In the genomic region with DNA sequence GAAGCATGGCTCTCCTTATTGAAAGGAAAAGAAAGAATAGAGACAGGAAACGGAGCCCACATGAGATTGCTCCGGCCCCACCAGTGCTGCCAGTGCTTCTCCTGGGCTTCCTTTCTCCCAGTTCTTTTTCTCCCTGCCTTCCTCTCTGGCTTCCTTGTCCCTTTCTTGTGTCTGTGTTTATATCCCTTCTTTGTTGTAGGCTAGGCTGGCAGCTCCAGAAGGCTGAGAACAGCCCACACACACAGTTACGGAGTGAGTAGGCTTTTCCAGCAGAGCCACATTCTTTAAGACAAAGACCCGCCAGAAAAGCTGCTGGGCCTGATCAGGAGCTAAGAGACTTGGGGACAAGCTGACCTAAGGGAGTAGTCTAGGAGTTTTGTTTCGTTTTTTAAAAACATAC, we compare ENCODE assay signal across 13 cellular contexts. TPM values are rescaled to one million over a fixed set of nuclear protein-coding genes. Genes with fewer than 3 reads are reported as not detected.
A peak's percentile ranks its signal among the peaks of the same experiment; 100 is the strongest.
DNase-seq lines count a peak whose midpoint lies in the region; ATAC-seq, FAIRE-seq and TF ChIP-seq lines count a peak whose summit lies in the region.
"Had no signal": no experiment of that assay in that cellular context is flagged by ENCODE, and none has a peak within 500 bp of the region (broad histone marks: within the 10 kb centered on the region; RNA-seq: fewer than 3 reads in every experiment).

No MANE protein-coding gene starts in this region.

- H3K4me1 ChIP-seq in HUES48 (ENCODE audit: control insufficient read depth, insufficient read depth, low read length) (peaks cover 41% of the 10 kb centered on the region), H1 (replicated peaks in 1 of 4; ENCODE audit: control insufficient read depth in 3 of 4, insufficient read depth in 4 of 4, low read length in 3 of 4) (peaks cover 0 to 21% (median 14%) of the 10 kb centered on the region in 4 experiments; a peak in 6 of 7 replicates), kidney (ENCODE audit: control insufficient read depth in 1 of 2, insufficient read depth in 1 of 2, low read depth in 1 of 2, low read length in 2 of 2) (peaks cover 5 to 8% of the 10 kb centered on the region in 2 donors), smooth muscle cell (ENCODE audit: low read depth) (peaks cover 34% of the 10 kb centered on the region)
- H3K4me1 ChIP-seq: HAP-1, Peyer's patch had no signal

- H3K79me2 ChIP-seq in H1 (ENCODE audit: control insufficient read depth in 1 of 2, insufficient read depth in 2 of 2, low read length in 2 of 2) (peaks cover 0 to 20% of the 10 kb centered on the region in 2 experiments; a peak in 2 of 4 replicates), smooth muscle cell (ENCODE audit: low read depth) (no peaks in the 10 kb centered on the region)

- H2AK5ac ChIP-seq in H1 (ENCODE audit: low read depth, low read length), result no peak overlapping the region

- no peak overlapping the region for H2BK15ac ChIP-seq in H1 (ENCODE audit: low read length)

- no peak overlapping the region for H2AFZ ChIP-seq in H1 (ENCODE audit: low read length)
- peak overlapping the region; percentile 29 for H2AFZ ChIP-seq in smooth muscle cell (ENCODE audit: low read depth)

- H3K4ac ChIP-seq in H1 (replicated peaks; ENCODE audit: insufficient read length, low read depth, low read length), result no peak overlapping the region

- H3K27ac ChIP-seq in HUES48 (ENCODE audit: low read depth, low read length), result peak overlapping the region; percentile 99
- peak overlapping the region; percentile 55 for H3K27ac ChIP-seq in H1 (ENCODE audit: low read depth, low read length)
- H3K27ac ChIP-seq in kidney (ENCODE audit: low read depth in 2 of 2, low read length in 2 of 2), result peak overlapping the region; percentile 26 to 44
- H3K27ac ChIP-seq in smooth muscle cell (ENCODE audit: low read depth), result peak overlapping the region; percentile 90

- H2BK20ac ChIP-seq in H1 (ENCODE audit: low read length), result no peak overlapping the region

- intact Hi-C loops in kidney (cut with DNase I), result no loop called here

- H3K4me3 Mint-ChIP-seq in activated naive CD4-positive, alpha-beta T cell treated with anti-CD3 and anti-CD28 coated beads, Interleukin-2, amount 10 ng/mL, durations not matched to agents 7 days and 5 days, result no peak overlapping the region
- H3K4me3 Mint-ChIP-seq: CD4-positive, CD25-positive, alpha-beta regulatory T cell had no signal

- TF ChIP-seq POLR2A in H1 (IDR thresholded peaks at IDR 0.05; ENCODE audit: control extremely low read depth in 1 of 2, low read depth in 2 of 2, low read length in 2 of 2), result peak in 1 of 2 experiments; percentile 73; a peak in 2 of 3 replicates

- peak overlapping the region; percentile 14 to 44; a peak in 3 of 4 replicates for H3K4me2 ChIP-seq in H1 (ENCODE audit: insufficient read depth in 1 of 2, low read depth in 2 of 2, low read length in 2 of 2)
- peak overlapping the region; percentile 73 for H3K4me2 ChIP-seq in smooth muscle cell

- H3K79me1 ChIP-seq in H1 (ENCODE audit: low read depth, low read length), result no peaks in the 10 kb centered on the region

- H4K8ac ChIP-seq in H1 (ENCODE audit: extremely low read depth, insufficient read depth, low read length), result no peak overlapping the region

- no peaks in the 10 kb centered on the region for H3K23me2 ChIP-seq in H1 (ENCODE audit: low read depth, low read length)

- H4K20me1 ChIP-seq in H1 (replicated peaks in 1 of 2; ENCODE audit: control insufficient read depth in 1 of 2, insufficient read depth in 2 of 2, low read length in 2 of 2), result no peaks in the 10 kb centered on the region
- H4K20me1 ChIP-seq in smooth muscle cell (ENCODE audit: low read depth), result no peaks in the 10 kb centered on the region

- no peak for ATAC-seq in GM18909 (IDR thresholded peaks at IDR 0.05; ENCODE audit: poor library complexity, unreplicated experiment)
- ATAC-seq in GM19035 (IDR thresholded peaks at IDR 0.05; ENCODE audit: unreplicated experiment), result no peak

- peak overlapping the region; percentile 35 for H4K5ac ChIP-seq in H1 (ENCODE audit: insufficient read length, low read depth, low read length)

- H3K9ac ChIP-seq in HUES48 (ENCODE audit: low read depth, low read length), result peak overlapping the region; percentile 64
- H3K9ac ChIP-seq in H1 (replicated peaks in 1 of 4; ENCODE audit: extremely low read depth in 1 of 4, low read depth in 3 of 4, low read length in 3 of 4), result peak overlapping the region in 2 of 4 experiments; percentile 20 to 48; a peak in 3 of 7 replicates
- no peak overlapping the region for H3K9ac ChIP-seq in kidney (ENCODE audit: low read length in 2 of 2)
- peak overlapping the region; percentile 71 for H3K9ac ChIP-seq in smooth muscle cell (ENCODE audit: low read depth)

- TF ChIP-seq RAD21 in H1 (IDR thresholded peaks at IDR 0.05 in 1 of 2, conservative IDR thresholded peaks at IDR 0.05 in 1 of 2; ENCODE audit: low read depth in 2 of 2, low read length in 2 of 2), result no peak

- no peak overlapping the region for H2BK120ac ChIP-seq in H1 (replicated peaks; ENCODE audit: low read depth, low read length)

- DNase-seq in H1 (ENCODE audit: low read depth in 1 of 2, low spot score in 2 of 2) (peak in 1 of 2 experiments; percentile 59), kidney (no peak), smooth muscle cell (lab: John Stamatoyannopoulos, UW; ENCODE audit: unreplicated experiment) (no peak), SK-N-DZ (ENCODE audit: low spot score) (no peak)
- DNase-seq in activated naive CD4-positive, alpha-beta T cell treated with anti-CD3 and anti-CD28 coated beads, Interleukin-2, amount 10 ng/mL, durations not matched to agents 7 days and 5 days, result no peak
- DNase-seq: activated CD4-positive, alpha-beta T cell treated with anti-CD3 and anti-CD28 coated beads for 48 hours; CD4-positive, CD25-positive, alpha-beta regulatory T cell; NCI-H1694 treated with DMSO at 0.1 percent for 48 hours; Peyer's patch had no signal

- FAIRE-seq in H1 (lab: Jason Lieb, UNC) (peak; percentile 98), kidney (lab: Jason Lieb, UNC) (no peak)

- H3K18ac ChIP-seq in H1 (ENCODE audit: extremely low read depth, low read length), result 0 out of 2 replicates have a peak overlapping the region, but pooled peaks have one; percentile 7

- no peak overlapping the region for H4K91ac ChIP-seq in H1 (replicated peaks; ENCODE audit: insufficient read length, low read length)

- H3K14ac ChIP-seq in H1 (ENCODE audit: insufficient read length), result no peak overlapping the region

- H3K27ac Mint-ChIP-seq in activated naive CD4-positive, alpha-beta T cell treated with anti-CD3 and anti-CD28 coated beads, Interleukin-2, amount 10 ng/mL, durations not matched to agents 7 days and 5 days, result no peak overlapping the region
- H3K27ac Mint-ChIP-seq: CD4-positive, CD25-positive, alpha-beta regulatory T cell had no signal

- WGBS in H1 (ENCODE audit: extremely low coverage in 1 of 2, insufficient coverage in 1 of 2, insufficient read length in 1 of 2, insufficient replicate concordance in 2 of 2, low coverage in 1 of 2, low lambda C conversion rate in 2 of 2, missing lambda C conversion rate in 1 of 2), 2 experiments, result 8% methylated on average over 5 of the region's 5 CpGs; no CpG with 5 or more reads in 1 of the 2 experiments
- WGBS in smooth muscle cell (ENCODE audit: low lambda C conversion rate), result 9% methylated on average over 5 of the region's 5 CpGs

- H3K36me3 ChIP-seq in HUES48 (ENCODE audit: control insufficient read depth, insufficient read depth, low read length) (peaks cover 82% of the 10 kb centered on the region), H1 (ENCODE audit: control insufficient read depth in 2 of 4, insufficient read depth in 4 of 4, low read length in 3 of 4) (peaks cover 10 to 50% (median 28%) of the 10 kb centered on the region in 4 experiments), kidney (ENCODE audit: control insufficient read depth in 1 of 2, insufficient read depth in 2 of 2, low read length in 2 of 2) (peaks cover 26 to 44% of the 10 kb centered on the region in 2 donors), smooth muscle cell (ENCODE audit: low read depth) (no peaks in the 10 kb centered on the region)

- H3K27me3 Mint-ChIP-seq in activated naive CD4-positive, alpha-beta T cell treated with anti-CD3 and anti-CD28 coated beads, Interleukin-2, amount 10 ng/mL, durations not matched to agents 7 days and 5 days, result no peaks in the 10 kb centered on the region
- H3K27me3 Mint-ChIP-seq: CD4-positive, CD25-positive, alpha-beta regulatory T cell had no signal

- H3F3A ChIP-seq in smooth muscle cell (ENCODE audit: low read depth), result peaks cover 12% of the 10 kb centered on the region

- CTCF ChIA-PET in H1 (lab: Charles Lee; ENCODE audit: partially characterized antibody), result interaction anchor here (0.6 to 56.8 kb wide), 6 partner anchors 2 to 235 kb away, joined by 3 to 1490 read pairs (median 7); a partner anchor contains a TSS
- CTCF ChIA-PET in activated naive CD4-positive, alpha-beta T cell treated with anti-CD3 and anti-CD28 coated beads, Interleukin-2, amount 10 ng/mL, durations not matched to agents 7 days and 5 days (lab: Charles Lee), result interaction anchor here (1.3 to 2.9 kb wide), 2 partner anchors 11 to 13 kb away, joined by 3 to 12 read pairs; no protein-coding TSS in a partner anchor

- no peak overlapping the region for H2BK12ac ChIP-seq in H1 (ENCODE audit: low read depth, low read length)

- H3K56ac ChIP-seq in H1 (replicated peaks; ENCODE audit: insufficient read length, low read depth, low read length), result no peak overlapping the region

- H3K27me3 ChIP-seq in HUES48 (ENCODE audit: control insufficient read depth, insufficient read depth, low read length) (no peaks in the 10 kb centered on the region), H1 (replicated peaks in 1 of 4; ENCODE audit: control insufficient read depth in 3 of 4, extremely low read depth in 1 of 4, insufficient read depth in 3 of 4, low read length in 3 of 4) (no peaks in the 10 kb centered on the region), smooth muscle cell (ENCODE audit: low read depth) (no peaks in the 10 kb centered on the region)
- H3K27me3 ChIP-seq: Peyer's patch had no signal

- peak overlapping the region; percentile 28 for H3K4me3 ChIP-seq in HUES48 (ENCODE audit: low read depth, low read length)
- peak overlapping the region in 1 of 4 experiments; percentile 39; a peak in 1 of 8 replicates for H3K4me3 ChIP-seq in H1 (ENCODE audit: extremely low read depth in 1 of 4, insufficient read depth in 2 of 4, low read depth in 3 of 4, low read length in 4 of 4)
- H3K4me3 ChIP-seq in kidney (ENCODE audit: low read length in 2 of 2), result no peak overlapping the region
- H3K4me3 ChIP-seq in smooth muscle cell, result no peak overlapping the region
- H3K4me3 ChIP-seq: HAP-1, Peyer's patch had no signal

- H3K23ac ChIP-seq in H1 (ENCODE audit: insufficient read length), result no peak overlapping the region

- no peaks in the 10 kb centered on the region for H3K9me3 Mint-ChIP-seq in activated naive CD4-positive, alpha-beta T cell treated with anti-CD3 and anti-CD28 coated beads, Interleukin-2, amount 10 ng/mL, durations not matched to agents 7 days and 5 days
- H3K9me3 Mint-ChIP-seq: CD4-positive, CD25-positive, alpha-beta regulatory T cell had no signal

- POLR2A ChIA-PET in H1 (lab: Charles Lee; ENCODE audit: partially characterized antibody), result interaction anchor here (0.7 to 6.0 kb wide), 8 partner anchors 9 to 165 kb away, joined by 3 to 69 read pairs (median 6); a partner anchor contains a TSS

- H3K36me3 Mint-ChIP-seq in activated naive CD4-positive, alpha-beta T cell treated with anti-CD3 and anti-CD28 coated beads, Interleukin-2, amount 10 ng/mL, durations not matched to agents 7 days and 5 days, result peaks cover 36% of the 10 kb centered on the region

- H3K4me1 Mint-ChIP-seq in activated naive CD4-positive, alpha-beta T cell treated with anti-CD3 and anti-CD28 coated beads, Interleukin-2, amount 10 ng/mL, durations not matched to agents 7 days and 5 days, result no peaks in the 10 kb centered on the region

- H3K9me3 ChIP-seq in HUES48 (ENCODE audit: control insufficient read depth, insufficient read depth, low read length) (no peaks in the 10 kb centered on the region), H1 (ENCODE audit: insufficient read depth in 2 of 2, low read depth in 1 of 2, low read length in 1 of 2) (no peaks in the 10 kb centered on the region), kidney (ENCODE audit: control insufficient read depth in 1 of 2, low read length in 2 of 2) (no peaks in the 10 kb centered on the region), smooth muscle cell (replicated peaks; ENCODE audit: low read depth) (no peaks in the 10 kb centered on the region)
- H3K9me3 ChIP-seq: HAP-1, Peyer's patch had no signal

- H2BK5ac ChIP-seq in H1 (ENCODE audit: low read depth, low read length), result peak overlapping the region; percentile 82

- TF ChIP-seq CTCF in H1 (IDR thresholded peaks at IDR 0.05; ENCODE audit: control extremely low read depth in 1 of 3, insufficient read depth in 1 of 3, low read depth in 1 of 3, low read length in 3 of 3), result no peak
- TF ChIP-seq CTCF in kidney (IDR thresholded peaks at IDR 0.05; ENCODE audit: borderline replicate concordance, extremely low read depth, insufficient read depth), result no peak
- TF ChIP-seq CTCF in smooth muscle cell (IDR thresholded peaks at IDR 0.05; ENCODE audit: borderline replicate concordance, insufficient read depth, poor library complexity, severe bottlenecking), result no peak

- TF ChIP-seq EP300 in H1 (IDR thresholded peaks at IDR 0.05; ENCODE audit: borderline replicate concordance in 1 of 2, low read depth in 2 of 2, low read length in 2 of 2), result peak in 1 of 2 experiments; percentile 33; a peak in 1 of 3 replicates

RNA-seq across cellular contexts. Expression of a gene that starts 13.0 kb away (rescaled TPM):
- 31.7 and 32.7 TPM in 2 replicates for total RNA-seq in H1 (2021; fragmentation: NEBNext Ultra II Directional; extraction: Animal tissue kit (Norgen Biotek cat#: 25700))
- polyA plus RNA-seq in H1 (2011; rRNA removed) (13.3 and 13.9 TPM in 2 replicates), kidney (ENCODE audit: insufficient read depth, low read depth, low replicate concordance) (12.8 TPM), smooth muscle cell (3.6 and 5.6 TPM in 2 replicates)
- 19.8 TPM for polyA plus RNA-seq in H1 (2011; cell fraction: cytosol; rRNA removed)
- polyA plus RNA-seq in H1 (2011; cell fraction: nucleus; rRNA removed), result 14.3 TPM
- polyA plus RNA-seq in H1 (2012, experiment 1 of 2), result 12.0 to 17.1 TPM (median 16.7 TPM) in 4 replicates
- 2.0 TPM for polyA plus RNA-seq in H1 (2012, experiment 2 of 2)
- 15.9 TPM for polyA plus RNA-seq in H1 (2013, experiment 1 of 2)
- polyA plus RNA-seq in H1 (2013, experiment 2 of 2), result 15.4 TPM
- polyA minus RNA-seq in H1 (2011; rRNA and poly(A)+ RNA removed), result 41.1 and 42.1 TPM in 2 replicates
- 17.5 TPM for polyA minus RNA-seq in H1 (2011; cell fraction: cytosol; rRNA and poly(A)+ RNA removed)
- 15.8 TPM for polyA minus RNA-seq in H1 (2011; cell fraction: nucleus; rRNA and poly(A)+ RNA removed)
- total RNA-seq in kidney (23.5 TPM), smooth muscle cell (14.3 and 15.1 TPM in 2 replicates)
- 22.1 and 24.0 TPM in 2 replicates for polyA plus RNA-seq in SK-N-DZ (2014; cell fraction: cytosol; rRNA removed)
- polyA plus RNA-seq in SK-N-DZ (2014; cell fraction: nucleus; rRNA removed), result 8.5 and 11.2 TPM in 2 replicates

RNA-seq across cellular contexts. Expression of a gene that starts 30.6 kb away (rescaled TPM):
- 55.2 and 59.3 TPM in 2 replicates for total RNA-seq in H1 (2021; fragmentation: NEBNext Ultra II Directional; extraction: Animal tissue kit (Norgen Biotek cat#: 25700))
- polyA plus RNA-seq in H1 (2011; rRNA removed) (23.8 and 30.7 TPM in 2 replicates), kidney (ENCODE audit: insufficient read depth, low read depth, low replicate concordance) (not detected), smooth muscle cell (not detected in 2 replicates)
- polyA plus RNA-seq in H1 (2011; cell fraction: cytosol; rRNA removed), result 20.3 TPM
- 28.0 TPM for polyA plus RNA-seq in H1 (2011; cell fraction: nucleus; rRNA removed)
- 45.5 to 55.8 TPM (median 50.5 TPM) in 4 replicates for polyA plus RNA-seq in H1 (2012, experiment 1 of 2)
- polyA plus RNA-seq in H1 (2012, experiment 2 of 2), result 46.2 TPM
- 62.0 TPM for polyA plus RNA-seq in H1 (2013, experiment 1 of 2)
- 72.6 TPM for polyA plus RNA-seq in H1 (2013, experiment 2 of 2)
- 23.4 and 26.4 TPM in 2 replicates for polyA minus RNA-seq in H1 (2011; rRNA and poly(A)+ RNA removed)
- polyA minus RNA-seq in H1 (2011; cell fraction: cytosol; rRNA and poly(A)+ RNA removed), result 10.2 TPM
- polyA minus RNA-seq in H1 (2011; cell fraction: nucleus; rRNA and poly(A)+ RNA removed), result 11.5 TPM
- total RNA-seq in kidney (not detected), smooth muscle cell (not detected in 2 replicates)
- 1.6 and 3.5 TPM in 2 replicates for polyA plus RNA-seq in SK-N-DZ (2014; cell fraction: cytosol; rRNA removed)
- 0.30 and 0.69 TPM in 2 replicates for polyA plus RNA-seq in SK-N-DZ (2014; cell fraction: nucleus; rRNA removed)
- total RNA-seq: CD4-positive, CD25-positive, alpha-beta regulatory T cell had no signal
- polyA plus RNA-seq: CD4-positive, CD25-positive, alpha-beta regulatory T cell had no signal

Comparison
In these comparisons a context has a peak if more than half of its experiments do, and no peak if none do; other contexts are left out.
1. H3K27ac ChIP-seq: peak in every context shown above with its lines; median percentile 99 in HUES48; 90 in smooth muscle cell; 55 in H1; 35 in kidney.
2. H3K9ac ChIP-seq: peak in HUES48 (single experiment) and smooth muscle cell (single experiment); none in kidney (0 of 2).
3. RNA of a gene that starts 30.6 kb away (total RNA-seq): 55.2 to 59.3 TPM in H1; not detected in kidney (single experiment) and not detected in smooth muscle cell; every median in the first group is over 10 times any median in the second.